Comparison of ENCODE assay signal across 17 cellular contexts in the genomic region with DNA sequence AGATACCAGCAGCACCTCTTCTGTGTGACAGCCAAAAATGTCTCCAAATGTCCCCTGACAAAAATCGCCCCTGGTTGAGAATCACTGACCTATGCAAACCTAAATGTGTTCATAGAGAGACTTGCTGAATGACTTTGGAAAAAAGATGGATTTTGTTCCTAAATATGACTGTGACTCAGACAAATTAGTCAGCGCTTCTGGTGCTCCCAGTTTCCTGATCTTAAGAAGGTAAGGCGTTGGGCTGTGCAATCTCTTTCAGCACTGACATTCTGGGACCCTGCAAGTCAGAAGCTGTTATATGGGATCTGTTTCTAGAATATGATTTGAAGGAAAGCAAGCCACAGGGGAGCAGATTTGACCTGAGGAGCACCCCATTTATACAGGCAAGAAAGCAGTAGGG.
"Had no signal": no experiment of that assay in that cellular context is flagged by ENCODE, and none has a peak within 500 bp of the region (broad histone marks: within the 10 kb centered on the region; RNA-seq: fewer than 3 reads in every experiment).

No MANE protein-coding gene starts in this region.

- H3K27ac Mint-ChIP-seq: activated CD8-positive, alpha-beta memory T cell treated with anti-CD3 and anti-CD28 coated beads, Interleukin-2, amount 10 ng/mL, durations not matched to agents 7 days and 5 days; activated naive CD8-positive, alpha-beta T cell treated with anti-CD3 and anti-CD28 coated beads, Interleukin-2, amount 10 ng/mL, durations not matched to agents 7 days and 5 days; activated T-cell treated with anti-CD3 and anti-CD28 coated beads, Interleukin-2, amount 50 U/mL, for 24 hours; nephron had no signal

- ATAC-seq: activated CD4-positive, CD25-positive, alpha-beta regulatory T cell treated with anti-CD3 and anti-CD28 coated beads, Interleukin-2, amount 50 U/mL, for 24 hours; activated CD8-positive, alpha-beta memory T cell treated with anti-CD3 and anti-CD28 coated beads, Interleukin-2, amount 10 ng/mL, durations not matched to agents 7 days and 5 days; effector memory CD8-positive, alpha-beta T cell; left lung; psoas muscle; sciatic nerve had no signal

- H3K4me3 Mint-ChIP-seq: activated CD8-positive, alpha-beta memory T cell treated with anti-CD3 and anti-CD28 coated beads, Interleukin-2, amount 10 ng/mL, durations not matched to agents 7 days and 5 days; activated naive CD8-positive, alpha-beta T cell treated with anti-CD3 and anti-CD28 coated beads, Interleukin-2, amount 10 ng/mL, durations not matched to agents 7 days and 5 days; activated T-cell treated with anti-CD3 and anti-CD28 coated beads, Interleukin-2, amount 50 U/mL, for 24 hours; effector memory CD8-positive, alpha-beta T cell; nephron had no signal

- H3K4me1 Mint-ChIP-seq: activated CD8-positive, alpha-beta memory T cell treated with anti-CD3 and anti-CD28 coated beads, Interleukin-2, amount 10 ng/mL, durations not matched to agents 7 days and 5 days; activated naive CD8-positive, alpha-beta T cell treated with anti-CD3 and anti-CD28 coated beads, Interleukin-2, amount 10 ng/mL, durations not matched to agents 7 days and 5 days; nephron had no signal

- H3K36me3 Mint-ChIP-seq: activated CD8-positive, alpha-beta memory T cell treated with anti-CD3 and anti-CD28 coated beads, Interleukin-2, amount 10 ng/mL, durations not matched to agents 7 days and 5 days had no signal

- H3K27me3 Mint-ChIP-seq: activated CD8-positive, alpha-beta memory T cell treated with anti-CD3 and anti-CD28 coated beads, Interleukin-2, amount 10 ng/mL, durations not matched to agents 7 days and 5 days; activated naive CD8-positive, alpha-beta T cell treated with anti-CD3 and anti-CD28 coated beads, Interleukin-2, amount 10 ng/mL, durations not matched to agents 7 days and 5 days; activated T-cell treated with anti-CD3 and anti-CD28 coated beads, Interleukin-2, amount 50 U/mL, for 24 hours; effector memory CD8-positive, alpha-beta T cell had no signal

- H3K9me3 Mint-ChIP-seq: nephron had no signal

- DNase-seq: activated CD4-positive, alpha-beta T cell treated with anti-CD3 and anti-CD28 coated beads, Interleukin-2, amount 50 U/mL, for 4 hours; activated CD8-positive, alpha-beta memory T cell treated with anti-CD3 and anti-CD28 coated beads, Interleukin-2, amount 10 ng/mL, durations not matched to agents 7 days and 5 days; activated effector memory CD4-positive, alpha-beta T cell treated with anti-CD3 and anti-CD28 coated beads, Interleukin-2, amount 50 U/mL, for 16 hours; activated naive CD8-positive, alpha-beta T cell treated with anti-CD3 and anti-CD28 coated beads, Interleukin-2, amount 10 ng/mL, durations not matched to agents 7 days and 5 days; activated T-cell treated with anti-CD3 and anti-CD28 coated beads, Interleukin-2, amount 50 U/mL, for 24 hours; central memory CD4-positive, alpha-beta T cell; effector memory CD8-positive, alpha-beta T cell; erythroblast; foreskin melanocyte; left lung; psoas muscle; stimulated activated CD4-positive, alpha-beta T cell treated with anti-CD3 and anti-CD28 coated beads, Interleukin-2, amount 100 ng/mL, for 24 hours; stimulated activated naive CD4-positive, alpha-beta T cell; trophoblast cell had no signal
